22 cellular contexts compared by ENCODE assay signal in genomic region chr1:187490261-187490660, GRCh38.
DNase-seq lines count a peak whose midpoint lies in the region; ATAC-seq and TF ChIP-seq lines count a peak whose summit lies in the region.
"Had no signal": no experiment of that assay in that cellular context is flagged by ENCODE, and none has a peak within 500 bp of the region (broad histone marks: within the 10 kb centered on the region; RNA-seq: fewer than 3 reads in every experiment).

No MANE protein-coding gene starts in this region.

- H3K9me3 ChIP-seq in adipocyte (ENCODE audit: control insufficient read depth, low read length) = no peaks in the 10 kb centered on the region
- no peaks in the 10 kb centered on the region for H3K9me3 ChIP-seq in hepatocyte (ENCODE audit: low read depth)
- H3K9me3 ChIP-seq: A549; BLaER1 treated with 17β-estradiol and CSF1 and Interleukin-3, amounts not matched to agents 10 nM and 100 nM; Caco-2 had no signal

- H3K4me1 ChIP-seq in adipocyte (ENCODE audit: control insufficient read depth, insufficient read depth, low read length) (no peaks in the 10 kb centered on the region), hepatocyte (ENCODE audit: insufficient read depth) (peaks cover 7% of the 10 kb centered on the region)
- H3K4me1 ChIP-seq: BLaER1 treated with 17β-estradiol and CSF1 and Interleukin-3, amounts not matched to agents 10 nM and 100 nM; Caco-2 had no signal

- H3K27ac ChIP-seq in hepatocyte (peak overlapping the region; percentile 66), substantia nigra (ENCODE audit: low read depth, low read length, poor library complexity, severe bottlenecking) (no peak overlapping the region)
- H3K27ac ChIP-seq: 22Rv1; BLaER1 treated with 17β-estradiol and CSF1 and Interleukin-3, amounts not matched to agents 10 nM and 100 nM; C4-2B had no signal

- no peak for TF ChIP-seq CTCF in hepatocyte (IDR thresholded peaks at IDR 0.05; ENCODE audit: poor library complexity)

- H3K27me3 ChIP-seq in adipocyte (replicated peaks; ENCODE audit: control insufficient read depth, insufficient read depth, low read length) (no peaks in the 10 kb centered on the region), hepatocyte (no peaks in the 10 kb centered on the region)
- H3K27me3 ChIP-seq: BLaER1 treated with 17β-estradiol and CSF1 and Interleukin-3, amounts not matched to agents 10 nM and 100 nM had no signal

- no peak overlapping the region for H3K4me2 ChIP-seq in hepatocyte
- H3K4me2 ChIP-seq: BLaER1 treated with 17β-estradiol and CSF1 and Interleukin-3, amounts not matched to agents 10 nM and 100 nM had no signal

- DNase-seq in NCI-H1694 treated with DMSO at 0.1 percent for 48 hours (lab: John Stamatoyannopoulos, UW) (peak; percentile 18), NCI-H1694 (lab: John Stamatoyannopoulos, UW) (no peak), DMS 273 treated with DMSO at 0.1 percent for 48 hours (lab: John Stamatoyannopoulos, UW) (peak; percentile 67), adipocyte (ENCODE audit: low read depth) (peak; percentile 53), hepatocyte (ENCODE audit: low spot score) (no peak), substantia nigra (lab: John Stamatoyannopoulos, UW) (no peak), MV-4-11 (lab: John Stamatoyannopoulos, UW) (no peak)
- DNase-seq: AML-193; Caco-2; Calu3; CD4-positive, alpha-beta T cell; CD8-positive, alpha-beta T cell; DMS153; DMS79; DND-41; GDM1 had no signal

- H3K4me3 ChIP-seq in adipocyte (ENCODE audit: low read length) (no peak overlapping the region), hepatocyte (no peak overlapping the region)
- H3K4me3 ChIP-seq: A549; BLaER1 treated with 17β-estradiol and CSF1 and Interleukin-3, amounts not matched to agents 10 nM and 100 nM; GM12878 had no signal

- no peaks in the 10 kb centered on the region for H4K20me1 ChIP-seq in hepatocyte (ENCODE audit: insufficient read depth, poor library complexity, severe bottlenecking)
- H4K20me1 ChIP-seq: BLaER1 treated with 17β-estradiol and CSF1 and Interleukin-3, amounts not matched to agents 10 nM and 100 nM had no signal

- no peak for ATAC-seq in GM21717 (IDR thresholded peaks at IDR 0.05; ENCODE audit: unreplicated experiment)
- ATAC-seq: CD8-positive, alpha-beta T cell; GM12878 had no signal

- H3K9ac ChIP-seq in adipocyte (ENCODE audit: low read length) = no peak overlapping the region
- H3K9ac ChIP-seq: BLaER1 treated with 17β-estradiol and CSF1 and Interleukin-3, amounts not matched to agents 10 nM and 100 nM had no signal

- H2AFZ ChIP-seq in hepatocyte = no peak overlapping the region

- no peaks in the 10 kb centered on the region for H3K9me2 ChIP-seq in hepatocyte (replicated peaks; ENCODE audit: insufficient read depth)

- no peaks in the 10 kb centered on the region for H3K79me2 ChIP-seq in hepatocyte

- no peaks in the 10 kb centered on the region for H3K36me3 ChIP-seq in adipocyte (ENCODE audit: control insufficient read depth, insufficient read depth, low read length, severe bottlenecking)
- no peaks in the 10 kb centered on the region for H3K36me3 ChIP-seq in hepatocyte (replicated peaks; ENCODE audit: insufficient read depth, low read depth)
- H3K36me3 ChIP-seq: BLaER1 treated with 17β-estradiol and CSF1 and Interleukin-3, amounts not matched to agents 10 nM and 100 nM had no signal

- 78% methylated on average over 3 of the region's 3 CpGs for WGBS in hepatocyte (ENCODE audit: low lambda C conversion rate, missing lambda C conversion rate)

Comparison
In these comparisons a context has a peak if more than half of its experiments do, and no peak if none do; other contexts are left out.
1. DNase-seq: peak in NCI-H1694 treated with DMSO at 0.1 percent for 48 hours (single experiment), DMS 273 treated with DMSO at 0.1 percent for 48 hours (single experiment) and adipocyte (single experiment); none in NCI-H1694 (single experiment), hepatocyte (single experiment), substantia nigra (0 of 49) and MV-4-11 (single experiment).